21 cellular contexts compared by ENCODE assay signal in the genomic region with DNA sequence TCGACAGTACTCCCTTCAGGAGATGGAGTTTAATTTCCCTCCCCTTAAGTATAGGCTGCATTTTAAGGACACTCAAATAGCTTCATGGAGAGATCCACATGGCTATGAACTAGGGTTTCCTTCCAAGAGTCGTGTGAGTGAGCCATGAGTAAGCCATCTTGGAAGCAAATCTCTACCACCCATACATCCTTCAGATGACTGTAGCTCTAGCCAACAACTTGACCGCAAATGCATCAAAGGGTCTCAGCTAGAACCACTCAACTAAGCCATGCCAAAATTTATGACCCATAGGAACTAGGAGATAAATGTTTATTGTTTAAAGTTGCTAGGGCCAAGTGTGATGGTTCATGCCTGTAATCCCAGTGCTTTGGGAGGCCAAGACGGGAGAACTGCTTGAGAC. TPM values are rescaled to one million over a fixed set of nuclear protein-coding genes. Genes with fewer than 3 reads are reported as not detected.
DNase-seq lines count a peak whose midpoint lies in the region; ATAC-seq and TF ChIP-seq lines count a peak whose summit lies in the region.
"Had no signal": no experiment of that assay in that cellular context is flagged by ENCODE, and none has a peak within 500 bp of the region (broad histone marks: within the 10 kb centered on the region; RNA-seq: fewer than 3 reads in every experiment).

No MANE protein-coding gene starts in this region.

- H3K36me3 ChIP-seq in PC-3 (ENCODE audit: low read depth, low read length), result peaks cover under 1% of the 10 kb centered on the region; the same call in 1 of the 2 replicates
- H3K36me3 ChIP-seq in mucosa of descending colon (ENCODE audit: low read depth), result no peaks in the 10 kb centered on the region

- H2AFZ ChIP-seq in PC-3 (ENCODE audit: low read length), result no peak overlapping the region

- H3K4me2 ChIP-seq in PC-3 (ENCODE audit: low read length), result no peak overlapping the region

- POLR2A ChIA-PET in PC-3 (lab: Charles Lee; ENCODE audit: unreplicated experiment), result interaction anchor here (0.5 kb wide), 1 partner anchor 22 kb away, joined by 11 read pairs; no protein-coding TSS in a partner anchor

- H3K9ac ChIP-seq in PC-3 (ENCODE audit: low read length), result no peak overlapping the region

- intact Hi-C loops in PC-3 (cut with micrococcal nuclease) (no loop called here), mucosa of descending colon (cut with DNase I, micrococcal nuclease) (no loop called here)

- no peaks in the 10 kb centered on the region for H3K27me3 ChIP-seq in PC-3 (ENCODE audit: low read length)
- H3K27me3 ChIP-seq: brain microvascular endothelial cell, vagina had no signal

- DNase-seq in DMS79 treated with DMSO at 0.1 percent for 48 hours (lab: John Stamatoyannopoulos, UW) (peak; percentile 34), PC-3 (peak; percentile 2), fibroblast of mammary gland (ENCODE audit: low read depth) (peak; percentile 98), skeletal muscle cell (ENCODE audit: low read depth) (peak; percentile 18), NCI-H2227 (lab: John Stamatoyannopoulos, UW; ENCODE audit: unreplicated experiment) (no peak), mucosa of descending colon (no peak), mesenteric fat pad (ENCODE audit: low spot score) (no peak)
- DNase-seq: activated CD4-positive, alpha-beta T cell treated with anti-CD3 and anti-CD28 coated beads, Interleukin-2, amount 10 ng/mL, durations not matched to agents 24 days and 14 days; brain microvascular endothelial cell; effector memory CD4-positive, alpha-beta T cell; GOT3; head of caudate nucleus; Kasumi-1; left ventricle myocardium superior; NCI-H1092 treated with DMSO at 0.1 percent for 48 hours; NCI-H2029; stimulated activated CD4-positive, alpha-beta T cell treated with anti-CD3 and anti-CD28 coated beads, Interleukin-1b, Interleukin-23, amount 100 ng/mL, for 48 hours had no signal

- CTCF ChIA-PET in PC-3 (lab: Charles Lee), result no interaction called here

- no peak overlapping the region for H3K27ac ChIP-seq in PC-3 (ENCODE audit: low read length)
- H3K27ac ChIP-seq: brain microvascular endothelial cell, vagina had no signal

- ATAC-seq in PC-3, result no peak
- no peak for ATAC-seq in mucosa of descending colon
- ATAC-seq: activated naive CD4-positive, alpha-beta T cell treated with anti-CD3 and anti-CD28 coated beads, Interleukin-2, amount 50 U/mL, for 72 hours; left ventricle myocardium superior; Panc1; stimulated activated effector memory CD8-positive, alpha-beta T cell treated with anti-CD3 and anti-CD28 coated beads, Interleukin-12 subunit alpha, Interleukin-12 subunit beta, amount 100 ng/mL, for 72 hours had no signal

- H3K4me3 ChIP-seq in PC-3 (ENCODE audit: low read length) (no peak overlapping the region), fibroblast of mammary gland (ENCODE audit: control insufficient read depth, low read depth, low read length) (no peak overlapping the region), skeletal muscle cell (ENCODE audit: low read depth, low read length) (no peak overlapping the region), mucosa of descending colon (no peak overlapping the region)
- H3K4me3 ChIP-seq: vagina had no signal

- BruUV-seq in PC-3 (replicated peaks; lab: Mats Ljungman, UMichigan), result no TSS peak

- H3K79me2 ChIP-seq in PC-3 (ENCODE audit: low read length), result no peaks in the 10 kb centered on the region

- no peaks in the 10 kb centered on the region for H3K9me2 ChIP-seq in PC-3 (replicated peaks; ENCODE audit: low read length)

- no peaks in the 10 kb centered on the region for H3F3A ChIP-seq in PC-3 (ENCODE audit: low read length, unreplicated experiment)

- H3K4me1 ChIP-seq in PC-3 (ENCODE audit: insufficient read depth, low read length) (no peaks in the 10 kb centered on the region), mucosa of descending colon (ENCODE audit: low read depth) (no peaks in the 10 kb centered on the region)
- H3K4me1 ChIP-seq: vagina had no signal

- no peaks in the 10 kb centered on the region for H3K9me3 ChIP-seq in PC-3 (ENCODE audit: low read length)
- no peaks in the 10 kb centered on the region for H3K9me3 ChIP-seq in mucosa of descending colon
- H3K9me3 ChIP-seq: vagina had no signal

- TF ChIP-seq CTCF in PC-3 (conservative IDR thresholded peaks at IDR 0.05; ENCODE audit: low read depth, low read length) (no peak), fibroblast of mammary gland (conservative IDR thresholded peaks at IDR 0.05; ENCODE audit: control insufficient read depth, insufficient read depth, low read depth, low read length) (no peak), mucosa of descending colon (IDR thresholded peaks at IDR 0.05) (no peak)

- no peaks in the 10 kb centered on the region for H4K20me1 ChIP-seq in PC-3 (ENCODE audit: low read length)

RNA-seq across cellular contexts. Expression of gene METTL16, which starts 43.4 kb away (rescaled TPM):
- total RNA-seq in PC-3 (2014; rRNA removed) (20.7 and 20.8 TPM in 2 replicates), mucosa of descending colon (10 to 100 TPM; 16.2 to 30.7 (median 19.9) TPM), mesenteric fat pad (25.3 TPM)

Comparison
In these comparisons a context has a peak if more than half of its experiments do, and no peak if none do; other contexts are left out.
1. DNase-seq: peak in DMS79 treated with DMSO at 0.1 percent for 48 hours (single experiment), PC-3 (single experiment), fibroblast of mammary gland (single experiment) and skeletal muscle cell (single experiment); none in NCI-H2227 (single experiment), mucosa of descending colon (0 of 3) and mesenteric fat pad (single experiment).